In the genomic region with DNA sequence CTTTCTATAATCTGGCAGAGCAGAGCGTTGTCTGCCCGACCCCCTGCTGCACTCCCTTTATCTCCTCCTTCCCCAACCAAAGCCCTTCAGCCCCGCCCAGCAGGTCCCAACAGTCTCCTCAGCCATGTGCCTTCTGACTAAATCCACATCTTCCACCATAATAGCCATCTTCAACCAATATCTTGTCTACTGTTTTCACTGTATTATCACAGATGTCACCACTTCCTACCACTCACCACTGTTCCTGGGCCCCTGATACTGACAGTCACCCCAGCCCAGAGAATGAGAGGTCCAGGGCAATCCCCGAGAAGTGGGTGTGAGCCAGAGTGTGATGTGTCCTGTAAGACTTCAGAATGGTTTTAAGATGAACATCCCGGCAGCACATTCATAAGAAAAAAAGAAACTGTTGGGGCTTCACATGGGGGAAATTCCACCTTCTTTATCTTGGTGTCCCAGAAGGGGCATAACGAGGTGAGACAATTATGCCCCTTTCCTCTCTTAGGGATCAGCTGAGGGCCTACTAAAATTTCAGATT, we compare ENCODE assay signal across 8 cellular contexts. TPM values are rescaled to one million over a fixed set of nuclear protein-coding genes. Genes with fewer than 3 reads are reported as not detected.
DNase-seq lines count a peak whose midpoint lies in the region; ATAC-seq and TF ChIP-seq lines count a peak whose summit lies in the region.

No MANE protein-coding gene starts in this region.

- no peaks in the 10 kb centered on the region for H3K9me2 ChIP-seq in GM23248 (ENCODE audit: insufficient read depth)

- DNase-seq in activated T-cell treated with anti-CD3 and anti-CD28 coated beads, Interleukin-2, amount 50 U/mL, for 48 hours, result peak; percentile 83 to 86
- peak; percentile 57 to 78 (median 62) for DNase-seq in stimulated activated CD4-positive, alpha-beta T cell treated with anti-CD3 and anti-CD28 coated beads, TNF-alpha, amount 100 ng/mL, for 48 hours (ENCODE audit: low read depth in 3 of 3)
- DNase-seq in Kasumi-1 (lab: John Stamatoyannopoulos, UW) (no peak), AG08395 (ENCODE audit: low spot score) (no peak), HEK293T (ENCODE audit: extremely low spot score) (no peak), GM23248 (no peak)

- peaks cover 92% of the 10 kb centered on the region for H3K79me2 ChIP-seq in GM23248 (ENCODE audit: insufficient read depth)

- H3K9ac ChIP-seq in GM23248, result no peak overlapping the region

- peaks cover 11% of the 10 kb centered on the region; the same call in 1 of the 2 replicates for H4K20me1 ChIP-seq in GM23248 (ENCODE audit: insufficient read depth)

- in situ Hi-C loops in GM23248 (cut with MboI), result no loop called here

- ATAC-seq in GM19328 (IDR thresholded peaks at IDR 0.05; ENCODE audit: unreplicated experiment) (peak; percentile 41), HG03103 (IDR thresholded peaks at IDR 0.05; ENCODE audit: low read depth, unreplicated experiment) (peak; percentile 49)

- H3K4me3 ChIP-seq in GM23248, result no peak overlapping the region

- CTCF ChIA-PET in HEK293T (lab: Yijun Ruan, JAX), result no interaction called here

- WGBS in GM23248 (ENCODE audit: low coverage in 1 of 2, low lambda C conversion rate in 2 of 2, missing lambda C conversion rate in 2 of 2), 2 experiments, result 77 to 79% methylated on average over 6 of the region's 6 CpGs

- no peaks in the 10 kb centered on the region for H3K9me3 ChIP-seq in GM23248 (ENCODE audit: low read depth)

- H3K27me3 ChIP-seq in GM23248 (replicated peaks; ENCODE audit: insufficient read depth), result no peaks in the 10 kb centered on the region

- peaks cover 11% of the 10 kb centered on the region; the same call in 1 of the 2 replicates for H3F3A ChIP-seq in GM23248 (ENCODE audit: insufficient read depth)

- peaks cover 16% of the 10 kb centered on the region for H3K4me1 ChIP-seq in GM23248 (ENCODE audit: insufficient read depth)

- H3K36me3 ChIP-seq in GM23248 (ENCODE audit: low read depth), result no peaks in the 10 kb centered on the region

- no peak overlapping the region for H2AFZ ChIP-seq in GM23248

- no peak overlapping the region for H3K27ac ChIP-seq in GM23248

- POLR2A ChIA-PET in HEK293T (lab: Yijun Ruan, JAX), result no interaction called here

- H3K4me2 ChIP-seq in GM23248 (ENCODE audit: unreplicated experiment), result no peak overlapping the region

TF ChIP-seq in HEK293T, 16 proteins besides CTCF, POLR2A, EP300 and RAD21:
- TF ChIP-seq ELF4 (IDR thresholded peaks at IDR 0.05) (no peak), SUZ12 (IDR thresholded peaks at IDR 0.05) (no peak), HDGF (IDR thresholded peaks at IDR 0.05; ENCODE audit: borderline replicate concordance) (no peak), NFRKB (IDR thresholded peaks at IDR 0.05) (no peak), FOXK2 (IDR thresholded peaks at IDR 0.05) (no peak), L3MBTL2 (conservative IDR thresholded peaks at IDR 0.05) (no peak), SP1 (IDR thresholded peaks at IDR 0.05) (no peak), TARDBP (IDR thresholded peaks at IDR 0.05) (no peak), LEF1 (IDR thresholded peaks at IDR 0.05; ENCODE audit: borderline replicate concordance) (no peak), ZNF384 (IDR thresholded peaks at IDR 0.05) (no peak), ARNT (IDR thresholded peaks at IDR 0.05) (no peak), FOXM1 (IDR thresholded peaks at IDR 0.05; ENCODE audit: borderline replicate concordance) (no peak)
TF ChIP-seq in HEK293T: peak in this region for 0.

RNA-seq across cellular contexts. Expression of a gene that starts 25.3 kb away (rescaled TPM):
- 20.5 and 23.2 TPM in 2 replicates for total RNA-seq in GM23248 (2014; rRNA removed; shearing (Covaris generic))
- polyA plus RNA-seq in GM23248 (2016; fragmentation: Nextera tagmentation; extraction: Ambion mirVana), result 19.1 and 19.4 TPM in 2 replicates

Comparison
In these comparisons a context has a peak if more than half of its experiments do, and no peak if none do; other contexts are left out.
1. DNase-seq: peak in activated T-cell treated with anti-CD3 and anti-CD28 coated beads, Interleukin-2, amount 50 U/mL, for 48 hours (2 of 2) and stimulated activated CD4-positive, alpha-beta T cell treated with anti-CD3 and anti-CD28 coated beads, TNF-alpha, amount 100 ng/mL, for 48 hours (3 of 3); none in Kasumi-1 (0 of 2), AG08395 (single experiment), HEK293T (single experiment) and GM23248 (single experiment).